Comparison of ENCODE assay signal across 1 cellular context in the genomic region with DNA sequence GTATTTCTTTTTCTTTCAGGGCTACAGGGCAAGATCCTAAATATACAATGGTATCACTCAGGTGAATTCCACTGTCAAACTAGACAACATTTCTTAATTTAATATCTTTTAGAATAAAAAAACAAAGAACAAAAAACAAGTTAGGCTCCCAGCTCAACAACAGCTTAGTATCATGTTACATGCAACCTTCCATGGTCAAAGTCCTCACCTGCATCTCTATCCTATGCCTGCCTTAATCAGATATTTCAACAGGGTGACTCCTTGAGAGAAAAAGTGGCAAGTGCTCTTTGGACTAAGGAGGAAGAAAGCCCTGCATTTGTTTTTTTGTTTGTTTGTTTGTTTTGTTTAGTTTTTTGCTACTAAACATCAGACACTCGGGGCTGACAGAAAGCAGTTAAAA.
TF ChIP-seq lines count a peak whose summit lies in the region.

No MANE protein-coding gene starts in this region.

TF ChIP-seq in HepG2, 621 proteins besides CTCF, POLR2A, EP300 and RAD21:
- TF ChIP-seq GATAD2A (CRISPR knock-in tag; IDR thresholded peaks at IDR 0.05) = 0 out of 2 replicates have a peak, but pooled peaks have one; percentile 23
- peak; percentile 84; the same call in 1 of the 2 replicates for TF ChIP-seq SIX4 (CRISPR knock-in tag; IDR thresholded peaks at IDR 0.05)
- peak; percentile 43; the same call in 1 of the 2 replicates for TF ChIP-seq HNF4A (CRISPR knock-in tag; IDR thresholded peaks at IDR 0.05)
- TF ChIP-seq HNRNPK (IDR thresholded peaks at IDR 0.05; ENCODE audit: low read depth, low read length, poor library complexity, severe bottlenecking) = no peak
- peak; percentile 93 for TF ChIP-seq SIX1 (CRISPR knock-in tag; IDR thresholded peaks at IDR 0.05; ENCODE audit: borderline replicate concordance)
